9 cellular contexts compared by ENCODE assay signal in the genomic region with DNA sequence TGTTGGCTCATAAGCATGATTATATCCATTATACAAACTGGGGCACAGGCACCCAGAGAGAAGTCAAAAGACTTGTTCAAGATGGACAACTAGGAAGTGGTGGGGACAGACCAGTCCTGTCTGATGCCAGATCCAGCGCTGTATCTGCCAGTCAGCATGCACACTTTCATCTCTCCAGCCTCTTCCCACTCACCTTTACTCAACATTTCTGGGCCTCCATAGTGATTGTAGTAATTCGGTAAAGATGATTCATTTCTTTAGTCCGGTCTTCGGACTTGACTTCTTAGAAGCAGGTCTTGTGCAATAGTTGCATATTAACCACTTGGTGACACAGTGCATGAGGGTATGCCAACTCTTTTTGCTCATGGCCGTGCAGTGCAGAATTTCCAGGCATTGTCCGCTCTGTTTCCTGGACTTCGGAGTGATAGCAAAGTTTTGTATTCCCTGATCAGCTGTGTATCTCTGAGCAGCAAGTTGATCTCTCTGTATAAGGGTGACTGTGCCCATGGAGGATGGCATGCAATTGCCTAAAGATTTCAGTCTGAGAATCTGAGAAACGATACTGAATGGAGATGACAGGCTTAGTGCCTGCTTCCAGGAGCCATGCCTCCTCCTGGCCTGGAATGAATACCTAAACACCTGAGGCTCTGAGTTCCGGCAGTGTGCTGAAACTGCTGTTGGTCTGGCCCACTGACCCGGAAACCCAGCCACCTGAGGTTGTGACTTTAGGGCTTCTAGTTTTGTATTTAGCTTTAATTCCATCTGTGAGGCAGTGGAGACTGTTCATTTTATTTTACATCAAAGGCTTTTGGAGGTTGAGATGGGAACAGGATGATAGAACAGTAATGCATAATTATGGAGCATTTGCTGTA. TPM values are rescaled to one million over a fixed set of nuclear protein-coding genes. Genes with fewer than 3 reads are reported as not detected.
DNase-seq lines count a peak whose midpoint lies in the region; ATAC-seq, FAIRE-seq and TF ChIP-seq lines count a peak whose summit lies in the region.
"Had no signal": no experiment of that assay in that cellular context is flagged by ENCODE, and none has a peak within 500 bp of the region (broad histone marks: within the 10 kb centered on the region; RNA-seq: fewer than 3 reads in every experiment).

No MANE protein-coding gene starts in this region.

- no peaks in the 10 kb centered on the region; the same call in 1 of the 2 replicates for H3K36me3 ChIP-seq in DOHH2 (ENCODE audit: control insufficient read depth, low read length)
- H3K36me3 ChIP-seq in fibroblast of lung (ENCODE audit: control insufficient read depth, insufficient read depth, low read length), result no peaks in the 10 kb centered on the region

- peaks cover 4% of the 10 kb centered on the region; the same call in 1 of the 2 replicates for H3F3A ChIP-seq in DOHH2 (ENCODE audit: control insufficient read depth, insufficient read depth)

- FAIRE-seq in RCC 7860 (lab: Jason Lieb, UNC), result peak; percentile 96

- peak; percentile 7 for ATAC-seq in stimulated activated naive CD8-positive, alpha-beta T cell treated with anti-CD3 and anti-CD28 coated beads, Interleukin-15, amount 100 ng/mL, for 72 hours

- DNase-seq in HFFc6, result peak; percentile 82
- peak; percentile 93 for DNase-seq in RCC 7860 (ENCODE audit: low spot score)
- DNase-seq in fibroblast of lung (ENCODE audit: low read depth in 2 of 2), result peak; percentile 86 to 92
- peak in 1 of 2 donors; percentile 31 for DNase-seq in stimulated activated naive CD8-positive, alpha-beta T cell treated with anti-CD3 and anti-CD28 coated beads, Interleukin-15, amount 100 ng/mL, for 72 hours
- no peak for DNase-seq in NCI-H2107 treated with DMSO at 0.1 percent for 48 hours (lab: John Stamatoyannopoulos, UW; ENCODE audit: unreplicated experiment)
- no peak for DNase-seq in NCI-H82 treated with DMSO at 0.1 percent for 48 hours (lab: John Stamatoyannopoulos, UW; ENCODE audit: unreplicated experiment)
- DNase-seq in posterior cingulate gyrus, result no peak

- no peaks in the 10 kb centered on the region for H3K9me2 ChIP-seq in DOHH2 (replicated peaks; ENCODE audit: control insufficient read depth, low read length)

- H3K4me3 ChIP-seq in DOHH2 (ENCODE audit: low read length) (no peak overlapping the region), fibroblast of lung (replicated peaks in 1 of 4; ENCODE audit: control extremely low read depth in 1 of 4, insufficient read depth in 1 of 4, low read depth in 3 of 4, low read length in 4 of 4) (no peak overlapping the region)

- H3K4me1 ChIP-seq in DOHH2 (ENCODE audit: control insufficient read depth, low read length), result peaks cover 83% of the 10 kb centered on the region
- peaks cover 36% of the 10 kb centered on the region for H3K4me1 ChIP-seq in fibroblast of lung (ENCODE audit: control insufficient read depth, extremely low read depth, insufficient read depth, low read length)

- H3K27ac Mint-ChIP-seq in HFFc6, result peak overlapping the region; percentile 95
- peak overlapping the region; percentile 71 to 85 for H3K27ac Mint-ChIP-seq in stimulated activated naive CD8-positive, alpha-beta T cell treated with anti-CD3 and anti-CD28 coated beads, Interleukin-15, amount 100 ng/mL, for 72 hours

- no peaks in the 10 kb centered on the region; the same call in 1 of the 2 replicates for H3K27me3 Mint-ChIP-seq in HFFc6 (ENCODE audit: insufficient read depth)
- H3K27me3 Mint-ChIP-seq in stimulated activated naive CD8-positive, alpha-beta T cell treated with anti-CD3 and anti-CD28 coated beads, Interleukin-15, amount 100 ng/mL, for 72 hours, result no peaks in the 10 kb centered on the region
- H3K27me3 Mint-ChIP-seq: memory B cell had no signal

- H3K9me3 Mint-ChIP-seq in HFFc6, result no peaks in the 10 kb centered on the region
- H3K9me3 Mint-ChIP-seq in stimulated activated naive CD8-positive, alpha-beta T cell treated with anti-CD3 and anti-CD28 coated beads, Interleukin-15, amount 100 ng/mL, for 72 hours, result no peaks in the 10 kb centered on the region
- H3K9me3 Mint-ChIP-seq: memory B cell had no signal

- TF ChIP-seq CTCF in DOHH2 (IDR thresholded peaks at IDR 0.05; ENCODE audit: low read depth, low read length, poor library complexity, severe bottlenecking), result no peak
- TF ChIP-seq CTCF in HFFc6 (IDR thresholded peaks at IDR 0.05), result no peak
- TF ChIP-seq CTCF in fibroblast of lung (conservative IDR thresholded peaks at IDR 0.05 in 1 of 2, IDR thresholded peaks at IDR 0.05 in 1 of 2; ENCODE audit: low read depth in 1 of 2, low read length in 2 of 2), result no peak

- H3K4me3 Mint-ChIP-seq in HFFc6, result peak overlapping the region; percentile 82
- H3K4me3 Mint-ChIP-seq in stimulated activated naive CD8-positive, alpha-beta T cell treated with anti-CD3 and anti-CD28 coated beads, Interleukin-15, amount 100 ng/mL, for 72 hours, result peak overlapping the region; percentile 79 to 81
- H3K4me3 Mint-ChIP-seq: memory B cell had no signal

- H4K20me1 ChIP-seq in DOHH2 (ENCODE audit: control insufficient read depth, insufficient read depth, low read depth, low read length) (peaks cover 28% of the 10 kb centered on the region; the same call in 1 of the 2 replicates), fibroblast of lung (ENCODE audit: control insufficient read depth, extremely low read depth, insufficient read depth, low read length) (no peaks in the 10 kb centered on the region)

- no peak overlapping the region for H3K9ac ChIP-seq in fibroblast of lung (ENCODE audit: insufficient read depth, low read length)

- H3K27me3 ChIP-seq in DOHH2 (ENCODE audit: control insufficient read depth, low read length) (no peaks in the 10 kb centered on the region), fibroblast of lung (ENCODE audit: control insufficient read depth, insufficient read depth, low read length) (no peaks in the 10 kb centered on the region)

- H3K4me2 ChIP-seq in DOHH2 (ENCODE audit: low read length) (0 out of 2 replicates have a peak overlapping the region, but pooled peaks have one; percentile 27), fibroblast of lung (ENCODE audit: extremely low read depth, insufficient read depth, low read length) (peak overlapping the region; percentile 64)

- peaks cover 16% of the 10 kb centered on the region for H3K36me3 Mint-ChIP-seq in HFFc6 (ENCODE audit: low read depth)

- peaks cover 89% of the 10 kb centered on the region for H3K4me1 Mint-ChIP-seq in HFFc6 (ENCODE audit: low read depth)
- peaks cover 100% of the 10 kb centered on the region for H3K4me1 Mint-ChIP-seq in stimulated activated naive CD8-positive, alpha-beta T cell treated with anti-CD3 and anti-CD28 coated beads, Interleukin-15, amount 100 ng/mL, for 72 hours

- H2AFZ ChIP-seq in fibroblast of lung (ENCODE audit: low read length), result no peak overlapping the region

- intact Hi-C loops in posterior cingulate gyrus (cut with DNase I), result no loop called here

- no peak overlapping the region for H3K27ac ChIP-seq in DOHH2 (ENCODE audit: low read depth, low read length)
- peak overlapping the region; percentile 87 for H3K27ac ChIP-seq in fibroblast of lung (ENCODE audit: insufficient read depth, low read length)

- H3K79me2 ChIP-seq in DOHH2 (ENCODE audit: control insufficient read depth, low read length) (peaks cover 89% of the 10 kb centered on the region), fibroblast of lung (ENCODE audit: control insufficient read depth, insufficient read depth, low read length) (peaks cover 50% of the 10 kb centered on the region)

- no peaks in the 10 kb centered on the region for H3K9me3 ChIP-seq in DOHH2 (ENCODE audit: control insufficient read depth, insufficient read depth, low read length)
- no peaks in the 10 kb centered on the region for H3K9me3 ChIP-seq in fibroblast of lung (ENCODE audit: control insufficient read depth, insufficient read depth, low read depth, low read length)

RNA-seq across cellular contexts. Expression of a gene that starts 39.0 kb away (rescaled TPM):
- total RNA-seq in HFFc6 (2021; fragmentation: NEBNext Ultra II Directional; extraction: Animal tissue kit (Norgen Biotek cat#: 25700)), result 100 to 1,000 TPM; 174 to 194 (median 181) TPM
- 61.6 and 106 TPM in 2 replicates for total RNA-seq in fibroblast of lung
- polyA plus RNA-seq in fibroblast of lung, result 111 and 115 TPM in 2 replicates
- polyA plus RNA-seq in fibroblast of lung (2012), result 124 and 130 TPM in 2 replicates
- 76.1 and 79.5 TPM in 2 replicates for polyA minus RNA-seq in fibroblast of lung (ENCODE audit: low replicate concordance)

Comparison
In these comparisons a context has a peak if more than half of its experiments do, and no peak if none do; other contexts are left out.
1. DNase-seq: peak in HFFc6 (single experiment), RCC 7860 (single experiment) and fibroblast of lung (2 of 2); none in NCI-H2107 treated with DMSO at 0.1 percent for 48 hours (single experiment), NCI-H82 treated with DMSO at 0.1 percent for 48 hours (single experiment) and posterior cingulate gyrus (0 of 10).